Comparison of ENCODE assay signal across 22 cellular contexts in the genomic region with DNA sequence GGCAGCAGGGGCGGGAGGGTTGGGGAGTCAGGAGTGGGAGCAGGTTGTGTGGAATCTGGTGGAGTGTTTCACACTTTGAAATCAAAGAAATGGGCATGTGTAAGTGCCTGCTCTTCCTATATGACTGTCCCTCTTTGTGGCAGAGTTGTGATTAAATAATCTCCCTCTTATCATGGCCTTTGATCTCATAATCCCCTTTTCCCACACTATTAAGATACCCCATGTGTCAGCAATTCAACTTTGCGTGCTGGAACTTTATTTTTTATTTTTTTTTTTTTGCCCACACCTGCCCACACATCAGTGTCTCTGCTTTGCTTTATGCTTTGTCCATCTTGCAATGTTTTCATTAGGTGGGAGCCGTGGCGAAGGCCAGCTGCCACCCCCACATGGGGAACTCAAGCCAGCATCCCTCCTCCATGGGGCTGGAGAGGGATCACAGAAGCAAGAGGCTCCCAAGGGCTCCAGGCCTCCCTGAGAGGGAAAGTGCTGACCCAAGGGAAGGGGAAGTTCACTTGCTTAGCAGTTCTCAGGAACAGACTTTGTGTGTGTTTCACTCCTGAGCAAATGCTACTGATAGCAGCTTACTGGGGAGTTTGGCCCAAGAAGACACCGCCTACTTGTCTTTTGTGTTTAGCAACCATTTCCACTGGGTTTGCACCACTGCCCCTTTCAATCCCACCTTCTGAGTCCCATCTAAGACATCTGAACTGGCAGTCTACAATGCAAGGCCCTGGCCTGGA.
DNase-seq lines count a peak whose midpoint lies in the region; ATAC-seq, FAIRE-seq and TF ChIP-seq lines count a peak whose summit lies in the region.
"Had no signal": no experiment of that assay in that cellular context is flagged by ENCODE, and none has a peak within 500 bp of the region (broad histone marks: within the 10 kb centered on the region; RNA-seq: fewer than 3 reads in every experiment).

No MANE protein-coding gene starts in this region.

- H3K27ac ChIP-seq in OCI-LY3 (ENCODE audit: low read length) (peak overlapping the region; percentile 3), foreskin keratinocyte (no peak overlapping the region)
- H3K27ac ChIP-seq in effector memory CD4-positive, alpha-beta T cell (ENCODE audit: insufficient read depth, low read length, poor library complexity, severe bottlenecking), result no peak overlapping the region
- H3K27ac ChIP-seq: A549, GM23248, Peyer's patch, SK-N-MC had no signal

- H3K4me3 Mint-ChIP-seq in CD14-positive monocyte (no peak overlapping the region), glutamatergic neuron (ENCODE audit: unreplicated experiment) (no peak overlapping the region)

- DNase-seq in CD14-positive monocyte (ENCODE audit: low spot score) (no peak), GM13976 (ENCODE audit: low spot score) (peak; percentile 32), foreskin keratinocyte (no peak), glutamatergic neuron (no peak), OCI-M1 (lab: John Stamatoyannopoulos, UW) (no peak)
- no peak for DNase-seq in effector memory CD4-positive, alpha-beta T cell
- DNase-seq: C1 segment of cervical spinal cord, DMS 273 treated with DMSO at 0.1 percent for 48 hours, GM23248, HCEC 1CT, IMR-90, Karpas-422, NCI-H1417 treated with DMSO at 0.1 percent for 48 hours, NCI-H2029, NCI-H2171 treated with DMSO at 0.1 percent for 48 hours, NCI-H446 treated with DMSO at 0.1 percent for 48 hours, Peyer's patch had no signal

- H3K27me3 ChIP-seq in OCI-LY3 (ENCODE audit: low read depth, low read length) (no peaks in the 10 kb centered on the region), foreskin keratinocyte (no peaks in the 10 kb centered on the region)
- no peaks in the 10 kb centered on the region for H3K27me3 ChIP-seq in effector memory CD4-positive, alpha-beta T cell (replicated peaks; ENCODE audit: control insufficient read depth, insufficient read depth, low read length, poor library complexity, severe bottlenecking)
- H3K27me3 ChIP-seq: Peyer's patch had no signal

- FAIRE-seq in endometrium (lab: Jason Lieb, UNC), result peak; percentile 51
- FAIRE-seq: A549 had no signal

- H3K36me3 Mint-ChIP-seq in CD14-positive monocyte, result no peaks in the 10 kb centered on the region
- H3K36me3 Mint-ChIP-seq in glutamatergic neuron (ENCODE audit: unreplicated experiment), result no peaks in the 10 kb centered on the region

- no peaks in the 10 kb centered on the region for H3K36me3 ChIP-seq in OCI-LY3 (replicated peaks; ENCODE audit: low read depth, low read length)
- H3K36me3 ChIP-seq in effector memory CD4-positive, alpha-beta T cell (ENCODE audit: control insufficient read depth, insufficient read depth, low read length), result no peaks in the 10 kb centered on the region
- H3K36me3 ChIP-seq: Peyer's patch had no signal

- no peaks in the 10 kb centered on the region for H3K79me2 ChIP-seq in OCI-LY3 (ENCODE audit: low read length)

- H3K4me1 Mint-ChIP-seq in CD14-positive monocyte (peaks cover 40% of the 10 kb centered on the region), glutamatergic neuron (ENCODE audit: low read depth, unreplicated experiment) (peaks cover 2% of the 10 kb centered on the region)

- peak overlapping the region; percentile 67 for H3K4me2 ChIP-seq in OCI-LY3 (ENCODE audit: low read length)
- H3K4me2 ChIP-seq: A549 had no signal

- no peaks in the 10 kb centered on the region for H4K20me1 ChIP-seq in OCI-LY3 (ENCODE audit: insufficient read depth, low read length)

- intact Hi-C loops in CD14-positive monocyte (cut with micrococcal nuclease), result no loop called here

- peak overlapping the region; percentile 21; the same call in 1 of the 2 replicates for H3K9ac ChIP-seq in OCI-LY3 (ENCODE audit: low read length)
- H3K9ac ChIP-seq: GM23248 had no signal

- H3K27me3 Mint-ChIP-seq in CD14-positive monocyte (ENCODE audit: low read depth in 3 of 3) (peaks cover 0 to 2% (median 0%) of the 10 kb centered on the region in 3 donors), glutamatergic neuron (ENCODE audit: unreplicated experiment) (no peaks in the 10 kb centered on the region)

- in situ Hi-C loops in GM13976 (cut with MboI; ENCODE audit: low sequenced_read_pairs, unreplicated experiment), result no loop called here

- no peak overlapping the region for H3K4me3 ChIP-seq in OCI-LY3 (ENCODE audit: low read length)
- no peak overlapping the region for H3K4me3 ChIP-seq in effector memory CD4-positive, alpha-beta T cell (ENCODE audit: insufficient read depth, low read depth, low read length, poor library complexity, severe bottlenecking)
- H3K4me3 ChIP-seq: A549, GM23248, Peyer's patch, SK-N-MC had no signal

- H3K4me1 ChIP-seq in OCI-LY3 (ENCODE audit: low read length) (peaks cover 68% of the 10 kb centered on the region), foreskin keratinocyte (peaks cover 18% of the 10 kb centered on the region)
- no peaks in the 10 kb centered on the region for H3K4me1 ChIP-seq in effector memory CD4-positive, alpha-beta T cell (ENCODE audit: control insufficient read depth, insufficient read depth, low read length, poor library complexity, severe bottlenecking)
- H3K4me1 ChIP-seq: A549 had no signal

- ATAC-seq in foreskin keratinocyte, result no peak
- ATAC-seq: A549, Right ventricle myocardium inferior had no signal

- peaks cover 0 to 1% (median 0%) of the 10 kb centered on the region in 7 donors for H3K9me3 Mint-ChIP-seq in CD14-positive monocyte
- H3K9me3 Mint-ChIP-seq in glutamatergic neuron (ENCODE audit: unreplicated experiment), result peaks cover 1% of the 10 kb centered on the region

- H2AFZ ChIP-seq in OCI-LY3 (ENCODE audit: low read depth, low read length), result no peak overlapping the region
- H2AFZ ChIP-seq: GM23248 had no signal

- TF ChIP-seq CTCF in CD14-positive monocyte (IDR thresholded peaks at IDR 0.05) (no peak), GM13976 (IDR thresholded peaks at IDR 0.05; ENCODE audit: borderline replicate concordance, control extremely low read depth, extremely low read depth, insufficient read depth, missing control alignments) (no peak), OCI-LY3 (IDR thresholded peaks at IDR 0.05; ENCODE audit: low read depth, low read length) (no peak), foreskin keratinocyte (conservative IDR thresholded peaks at IDR 0.05) (no peak), glutamatergic neuron (IDR thresholded peaks at IDR 0.05; ENCODE audit: partially characterized antibody, unreplicated experiment) (no peak)

- no peaks in the 10 kb centered on the region for H3K9me3 ChIP-seq in OCI-LY3 (ENCODE audit: insufficient read depth, low read length)
- no peaks in the 10 kb centered on the region for H3K9me3 ChIP-seq in effector memory CD4-positive, alpha-beta T cell (ENCODE audit: control insufficient read depth, low read length)
- H3K9me3 ChIP-seq: A549, Peyer's patch had no signal

- H3K27ac Mint-ChIP-seq in CD14-positive monocyte (peak overlapping the region in 4 of 7 donors; percentile 24 to 76 (median 49)), glutamatergic neuron (ENCODE audit: unreplicated experiment) (no peak overlapping the region)
